Comparison of ENCODE assay signal across 10 cellular contexts in genomic region chr11:47254381-47254780, GRCh38. TPM values are rescaled to one million over a fixed set of nuclear protein-coding genes. Genes with fewer than 3 reads are reported as not detected.
DNase-seq lines count a peak whose midpoint lies in the region; ATAC-seq and TF ChIP-seq lines count a peak whose summit lies in the region.
"Had no signal": no experiment of that assay in that cellular context is flagged by ENCODE, and none has a peak within 500 bp of the region (broad histone marks: within the 10 kb centered on the region; RNA-seq: fewer than 3 reads in every experiment).

No MANE protein-coding gene starts in this region.

- WGBS in transverse colon (ENCODE audit: low coverage in 1 of 2), 2 donors: 48 to 62% methylated on average over 3 of the region's 3 CpGs

- ATAC-seq in activated naive CD8-positive, alpha-beta T cell treated with anti-CD3 and anti-CD28 coated beads, Interleukin-2, amount 10 ng/mL, durations not matched to agents 7 days and 5 days (ENCODE audit: low read depth): no peak
- ATAC-seq in GM18873 (IDR thresholded peaks at IDR 0.05; ENCODE audit: low FRiP score, unreplicated experiment) (no peak), HG02938 (IDR thresholded peaks at IDR 0.05; ENCODE audit: unreplicated experiment) (no peak)

- no peak for TF ChIP-seq EP300 in transverse colon (IDR thresholded peaks at IDR 0.05; ENCODE audit: low read depth)

- H3K4me2 ChIP-seq in fibroblast of lung (ENCODE audit: extremely low read depth, insufficient read depth, low read length): peak overlapping the region; percentile 15

- H3K4me1 ChIP-seq in fibroblast of lung (ENCODE audit: control insufficient read depth, extremely low read depth, insufficient read depth, low read length) (peaks cover 33% of the 10 kb centered on the region), transverse colon (peaks cover 22 to 63% (median 48%) of the 10 kb centered on the region in 4 donors)

- H3K9me3 ChIP-seq in fibroblast of lung (ENCODE audit: control insufficient read depth, insufficient read depth, low read depth, low read length) (no peaks in the 10 kb centered on the region), transverse colon (no peaks in the 10 kb centered on the region)

- no peaks in the 10 kb centered on the region for H3K36me3 ChIP-seq in fibroblast of lung (ENCODE audit: control insufficient read depth, insufficient read depth, low read length)
- no peaks in the 10 kb centered on the region for H3K36me3 ChIP-seq in transverse colon

- in situ Hi-C loops in transverse colon (cut with MboI; ENCODE audit: low pct_ligation_motif_present in 1 of 4, low pct_unique_long_range_greater_than_20kb in 1 of 4, low sequenced_read_pairs in 3 of 4): no loop called here

- peak overlapping the region; percentile 47 for H3K27ac Mint-ChIP-seq in activated naive CD8-positive, alpha-beta T cell treated with anti-CD3 and anti-CD28 coated beads, Interleukin-2, amount 10 ng/mL, durations not matched to agents 7 days and 5 days
- H3K27ac Mint-ChIP-seq in nephron progenitor cell (peak overlapping the region; percentile 99), immature natural killer cell (peak overlapping the region in 1 of 6 donors; percentile 43)

- POLR2A ChIA-PET in activated naive CD8-positive, alpha-beta T cell treated with anti-CD3 and anti-CD28 coated beads, Interleukin-2, amount 10 ng/mL, durations not matched to agents 7 days and 5 days (lab: Charles Lee): no interaction called here

- TF ChIP-seq POLR2A in transverse colon (IDR thresholded peaks at IDR 0.05): no peak

- H3K27me3 Mint-ChIP-seq in activated naive CD8-positive, alpha-beta T cell treated with anti-CD3 and anti-CD28 coated beads, Interleukin-2, amount 10 ng/mL, durations not matched to agents 7 days and 5 days: no peaks in the 10 kb centered on the region
- H3K27me3 Mint-ChIP-seq in nephron progenitor cell (ENCODE audit: low read depth, poor library complexity): peaks cover 7% of the 10 kb centered on the region
- no peaks in the 10 kb centered on the region for H3K27me3 Mint-ChIP-seq in immature natural killer cell (ENCODE audit: low read depth in 3 of 3)

- H3K27me3 ChIP-seq in fibroblast of lung (ENCODE audit: control insufficient read depth, insufficient read depth, low read length): no peaks in the 10 kb centered on the region
- no peaks in the 10 kb centered on the region for H3K27me3 ChIP-seq in transverse colon

- no peak overlapping the region for H3K4me3 Mint-ChIP-seq in activated naive CD8-positive, alpha-beta T cell treated with anti-CD3 and anti-CD28 coated beads, Interleukin-2, amount 10 ng/mL, durations not matched to agents 7 days and 5 days
- peak overlapping the region; percentile 63 for H3K4me3 Mint-ChIP-seq in nephron progenitor cell
- H3K4me3 Mint-ChIP-seq in immature natural killer cell: no peak overlapping the region

- intact Hi-C loops in transverse colon (cut with DNase I; ENCODE audit: low total_unique reads): no loop called here

- H2AFZ ChIP-seq in fibroblast of lung (ENCODE audit: low read length): peak overlapping the region; percentile 43

- H3K4me3 ChIP-seq in fibroblast of lung (replicated peaks in 1 of 4; ENCODE audit: control extremely low read depth in 1 of 4, insufficient read depth in 1 of 4, low read depth in 3 of 4, low read length in 4 of 4) (no peak overlapping the region), transverse colon (no peak overlapping the region)

- TF ChIP-seq CTCF in fibroblast of lung (conservative IDR thresholded peaks at IDR 0.05 in 1 of 2, IDR thresholded peaks at IDR 0.05 in 1 of 2; ENCODE audit: low read depth in 1 of 2, low read length in 2 of 2) (no peak), nephron progenitor cell (IDR thresholded peaks at IDR 0.05) (no peak), transverse colon (IDR thresholded peaks at IDR 0.05) (no peak)

- H3K27ac ChIP-seq in fibroblast of lung (ENCODE audit: insufficient read depth, low read length) (peak overlapping the region; percentile 34), transverse colon (peak overlapping the region; percentile 76 to 83 (median 82))

- H3K79me2 ChIP-seq in fibroblast of lung (ENCODE audit: control insufficient read depth, insufficient read depth, low read length): peaks cover 4% of the 10 kb centered on the region

- peak overlapping the region; percentile 20 for H3K9ac ChIP-seq in fibroblast of lung (ENCODE audit: insufficient read depth, low read length)

- no peak for DNase-seq in activated naive CD8-positive, alpha-beta T cell treated with anti-CD3 and anti-CD28 coated beads, Interleukin-2, amount 10 ng/mL, durations not matched to agents 7 days and 5 days
- DNase-seq in fibroblast of lung (ENCODE audit: low read depth in 2 of 2) (peak in 1 of 2 donors; percentile 52), nephron progenitor cell (no peak), transverse colon (peak; percentile 25), immature natural killer cell (no peak)
- DNase-seq: effector memory CD4-positive, alpha-beta T cell; NCI-H2107; SHP77 treated with DMSO at 0.1 percent for 48 hours had no signal

- no peaks in the 10 kb centered on the region for H3K9me3 Mint-ChIP-seq in activated naive CD8-positive, alpha-beta T cell treated with anti-CD3 and anti-CD28 coated beads, Interleukin-2, amount 10 ng/mL, durations not matched to agents 7 days and 5 days
- H3K9me3 Mint-ChIP-seq in nephron progenitor cell (no peaks in the 10 kb centered on the region), immature natural killer cell (no peaks in the 10 kb centered on the region)

- no peaks in the 10 kb centered on the region for H3K36me3 Mint-ChIP-seq in activated naive CD8-positive, alpha-beta T cell treated with anti-CD3 and anti-CD28 coated beads, Interleukin-2, amount 10 ng/mL, durations not matched to agents 7 days and 5 days
- H3K36me3 Mint-ChIP-seq in nephron progenitor cell (ENCODE audit: low read depth) (no peaks in the 10 kb centered on the region), immature natural killer cell (no peaks in the 10 kb centered on the region)

- H4K20me1 ChIP-seq in fibroblast of lung (ENCODE audit: control insufficient read depth, extremely low read depth, insufficient read depth, low read length): no peaks in the 10 kb centered on the region

- peaks cover 17% of the 10 kb centered on the region for H3K4me1 Mint-ChIP-seq in activated naive CD8-positive, alpha-beta T cell treated with anti-CD3 and anti-CD28 coated beads, Interleukin-2, amount 10 ng/mL, durations not matched to agents 7 days and 5 days
- H3K4me1 Mint-ChIP-seq in nephron progenitor cell: peaks cover 65% of the 10 kb centered on the region
- H3K4me1 Mint-ChIP-seq in immature natural killer cell: peaks cover 23% of the 10 kb centered on the region in 2 donors

RNA-seq across cellular contexts. Expression of gene NR1H3, which starts 3.4 kb away (rescaled TPM):
- total RNA-seq in activated naive CD8-positive, alpha-beta T cell treated with anti-CD3 and anti-CD28 coated beads, Interleukin-2, amount 10 ng/mL, durations not matched to agents 7 days and 5 days: 10 to 100 TPM; 11.7 to 15.1 TPM
- total RNA-seq in fibroblast of lung (55.5 and 56.3 TPM in 2 replicates), transverse colon (100 to 1,000 TPM in 3 of 4 donors, 10 to 100 TPM in 1; 28.7 to 124 (median 113) TPM)
- polyA plus RNA-seq in fibroblast of lung (16.9 and 21.3 TPM in 2 replicates), immature natural killer cell (10 to 100 TPM; 14.8 to 20.3 (median 19.8) TPM)
- 22.8 and 29.0 TPM in 2 replicates for polyA plus RNA-seq in fibroblast of lung (2012)
- 34.5 and 95.8 TPM in 2 replicates for polyA minus RNA-seq in fibroblast of lung (ENCODE audit: low replicate concordance)

RNA-seq across cellular contexts. Expression of gene ACP2, which starts 5.8 kb away (rescaled TPM):
- 10 to 100 TPM; 26.5 to 31.1 TPM for total RNA-seq in activated naive CD8-positive, alpha-beta T cell treated with anti-CD3 and anti-CD28 coated beads, Interleukin-2, amount 10 ng/mL, durations not matched to agents 7 days and 5 days
- total RNA-seq in fibroblast of lung: 16.2 and 23.9 TPM in 2 replicates
- 18.9 and 25.6 TPM in 2 replicates for polyA plus RNA-seq in fibroblast of lung
- polyA plus RNA-seq in fibroblast of lung (2012): 26.8 and 33.2 TPM in 2 replicates
- polyA minus RNA-seq in fibroblast of lung (ENCODE audit: low replicate concordance): 87.1 and 94.1 TPM in 2 replicates
- 100 to 1,000 TPM in 1 of 4 donors, 10 to 100 TPM in 3; 66.3 to 120 (median 88.9) TPM for total RNA-seq in transverse colon
- 10 to 100 TPM in 2 of 3 donors, 1 to 10 TPM in 1; 6.6 to 20.1 (median 19.2) TPM for polyA plus RNA-seq in immature natural killer cell

RNA-seq across cellular contexts. Expression of gene MADD, which starts 15.6 kb away (rescaled TPM):
- 100 to 1,000 TPM; 113 to 114 TPM for total RNA-seq in activated naive CD8-positive, alpha-beta T cell treated with anti-CD3 and anti-CD28 coated beads, Interleukin-2, amount 10 ng/mL, durations not matched to agents 7 days and 5 days
- 11.8 and 15.4 TPM in 2 replicates for total RNA-seq in fibroblast of lung
- 7.0 and 9.1 TPM in 2 replicates for polyA plus RNA-seq in fibroblast of lung
- polyA plus RNA-seq in fibroblast of lung (2012): 13.4 and 14.1 TPM in 2 replicates
- 144 and 301 TPM in 2 replicates for polyA minus RNA-seq in fibroblast of lung (ENCODE audit: low replicate concordance)
- 100 to 1,000 TPM in 1 of 4 donors, 10 to 100 TPM in 3; 64.3 to 285 (median 71.8) TPM for total RNA-seq in transverse colon
- polyA plus RNA-seq in immature natural killer cell: 10 to 100 TPM; 14.7 to 42.7 (median 19.3) TPM

RNA-seq across cellular contexts. Expression of gene DDB2, which starts 39.6 kb away (rescaled TPM):
- 100 to 1,000 TPM; 178 to 181 TPM for total RNA-seq in activated naive CD8-positive, alpha-beta T cell treated with anti-CD3 and anti-CD28 coated beads, Interleukin-2, amount 10 ng/mL, durations not matched to agents 7 days and 5 days
- 53.4 and 70.0 TPM in 2 replicates for total RNA-seq in fibroblast of lung
- 21.2 and 45.4 TPM in 2 replicates for polyA plus RNA-seq in fibroblast of lung
- polyA plus RNA-seq in fibroblast of lung (2012): 20.2 and 43.1 TPM in 2 replicates
- polyA minus RNA-seq in fibroblast of lung (ENCODE audit: low replicate concordance): 8.8 and 32.4 TPM in 2 replicates
- total RNA-seq in transverse colon: 10 to 100 TPM in 3 of 4 donors, 1 to 10 TPM in 1; 8.6 to 45.4 (median 28.6) TPM
- polyA plus RNA-seq in immature natural killer cell: 10 to 100 TPM; 27.4 to 39.3 (median 35.4) TPM
